ENCODE assay signal across 21 cellular contexts in the genomic region with DNA sequence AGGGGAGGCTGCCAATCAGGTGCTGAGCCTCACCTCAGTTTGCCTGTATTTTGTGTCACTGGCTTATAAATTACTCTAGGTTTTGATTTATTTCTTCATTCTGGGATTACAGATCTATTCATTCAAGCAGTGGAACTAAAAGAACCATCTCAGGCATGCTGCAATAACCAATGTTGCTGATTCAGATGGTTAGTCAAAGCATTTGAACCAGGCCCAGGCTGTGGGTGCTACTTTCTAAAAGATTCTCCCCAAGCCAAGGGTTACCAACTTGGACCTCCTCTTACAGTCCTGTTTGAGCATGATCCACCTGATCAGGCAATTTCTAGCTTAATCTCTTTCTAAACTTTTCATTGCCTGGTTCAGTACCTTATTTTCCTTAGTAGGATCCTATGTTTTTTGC.
DNase-seq lines count a peak whose midpoint lies in the region; ATAC-seq and TF ChIP-seq lines count a peak whose summit lies in the region.
"Had no signal": no experiment of that assay in that cellular context is flagged by ENCODE, and none has a peak within 500 bp of the region (broad histone marks: within the 10 kb centered on the region; RNA-seq: fewer than 3 reads in every experiment).

No MANE protein-coding gene starts in this region.

- no peaks in the 10 kb centered on the region for H3K27me3 Mint-ChIP-seq in stimulated activated naive CD8-positive, alpha-beta T cell treated with anti-CD3 and anti-CD28 coated beads, Interleukin-15, Interleukin-2, amounts not matched to agents 100 ng/mL and 50 ng/mL, for 24 hours
- no peaks in the 10 kb centered on the region for H3K27me3 Mint-ChIP-seq in activated naive CD8-positive, alpha-beta T cell
- H3K27me3 Mint-ChIP-seq: activated T-helper 17 cell treated with anti-CD3 and anti-CD28 coated beads, Interleukin-2, amount 50 U/mL, for 72 hours; natural killer cell treated with Interleukin-12 subunit alpha and Interleukin-12 subunit beta and Interleukin-15 and Interleukin-18, amount 100 ng/mL, for 72 hours had no signal

- H3K27ac ChIP-seq in right lobe of liver (peak overlapping the region in 2 of 3 donors; percentile 66 to 71), uterus (no peak overlapping the region)
- H3K27ac ChIP-seq: parathyroid adenoma had no signal

- TF ChIP-seq CTCF in right lobe of liver (IDR thresholded peaks at IDR 0.05) (no peak), uterus (IDR thresholded peaks at IDR 0.05) (no peak)

- H3K4me1 Mint-ChIP-seq in stimulated activated naive CD8-positive, alpha-beta T cell treated with anti-CD3 and anti-CD28 coated beads, Interleukin-15, Interleukin-2, amounts not matched to agents 100 ng/mL and 50 ng/mL, for 24 hours (ENCODE audit: low read depth): peaks cover 99% of the 10 kb centered on the region
- peaks cover 93% of the 10 kb centered on the region for H3K4me1 Mint-ChIP-seq in activated naive CD8-positive, alpha-beta T cell (ENCODE audit: low read depth)

- H3K27me3 ChIP-seq in right lobe of liver: no peaks in the 10 kb centered on the region
- no peaks in the 10 kb centered on the region for H3K27me3 ChIP-seq in uterus

- intact Hi-C loops in right lobe of liver (cut with DNase I) (no loop called here), uterus (cut with DNase I; ENCODE audit: low total_unique reads) (no loop called here)

- ATAC-seq in stimulated activated naive CD8-positive, alpha-beta T cell treated with anti-CD3 and anti-CD28 coated beads, Interleukin-15, Interleukin-2, amounts not matched to agents 100 U/mL and 50 U/mL, for 24 hours: no peak
- ATAC-seq in right lobe of liver (peak in 2 of 4 donors; percentile 18 to 20), GM19351 (IDR thresholded peaks at IDR 0.05; ENCODE audit: unreplicated experiment) (no peak)
- ATAC-seq: activated T-helper 17 cell treated with anti-CD3 and anti-CD28 coated beads, Interleukin-2, amount 50 U/mL, for 72 hours; HCT116; Panc1; sciatic nerve had no signal

- H3K36me3 Mint-ChIP-seq in stimulated activated naive CD8-positive, alpha-beta T cell treated with anti-CD3 and anti-CD28 coated beads, Interleukin-15, Interleukin-2, amounts not matched to agents 100 ng/mL and 50 ng/mL, for 24 hours (ENCODE audit: low read depth): peaks cover 40% of the 10 kb centered on the region
- peaks cover 10% of the 10 kb centered on the region for H3K36me3 Mint-ChIP-seq in activated naive CD8-positive, alpha-beta T cell
- H3K36me3 Mint-ChIP-seq: natural killer cell treated with Interleukin-12 subunit alpha and Interleukin-12 subunit beta and Interleukin-15 and Interleukin-18, amount 100 ng/mL, for 72 hours had no signal

- H3K36me3 ChIP-seq in right lobe of liver: no peaks in the 10 kb centered on the region
- H3K36me3 ChIP-seq in uterus: no peaks in the 10 kb centered on the region

- H3K9me3 ChIP-seq in right lobe of liver: no peaks in the 10 kb centered on the region
- no peaks in the 10 kb centered on the region for H3K9me3 ChIP-seq in uterus

- no peaks in the 10 kb centered on the region for H3K9me3 Mint-ChIP-seq in stimulated activated naive CD8-positive, alpha-beta T cell treated with anti-CD3 and anti-CD28 coated beads, Interleukin-15, Interleukin-2, amounts not matched to agents 100 ng/mL and 50 ng/mL, for 24 hours
- no peaks in the 10 kb centered on the region for H3K9me3 Mint-ChIP-seq in activated naive CD8-positive, alpha-beta T cell (ENCODE audit: low read depth)
- H3K9me3 Mint-ChIP-seq: activated T-helper 17 cell treated with anti-CD3 and anti-CD28 coated beads, Interleukin-2, amount 50 U/mL, for 72 hours; natural killer cell treated with Interleukin-12 subunit alpha and Interleukin-12 subunit beta and Interleukin-15 and Interleukin-18, amount 100 ng/mL, for 72 hours had no signal

- no peak overlapping the region for H3K4me3 Mint-ChIP-seq in stimulated activated naive CD8-positive, alpha-beta T cell treated with anti-CD3 and anti-CD28 coated beads, Interleukin-15, Interleukin-2, amounts not matched to agents 100 ng/mL and 50 ng/mL, for 24 hours
- no peak overlapping the region for H3K4me3 Mint-ChIP-seq in activated naive CD8-positive, alpha-beta T cell
- H3K4me3 Mint-ChIP-seq: activated T-helper 17 cell treated with anti-CD3 and anti-CD28 coated beads, Interleukin-2, amount 50 U/mL, for 72 hours; natural killer cell treated with Interleukin-12 subunit alpha and Interleukin-12 subunit beta and Interleukin-15 and Interleukin-18, amount 100 ng/mL, for 72 hours had no signal

- H3K4me3 ChIP-seq in right lobe of liver: no peak overlapping the region
- H3K4me3 ChIP-seq in uterus: no peak overlapping the region

- H3K27ac Mint-ChIP-seq in stimulated activated naive CD8-positive, alpha-beta T cell treated with anti-CD3 and anti-CD28 coated beads, Interleukin-15, Interleukin-2, amounts not matched to agents 100 ng/mL and 50 ng/mL, for 24 hours: peak overlapping the region; percentile 84
- H3K27ac Mint-ChIP-seq in activated naive CD8-positive, alpha-beta T cell: peak overlapping the region; percentile 94

- no peak for DNase-seq in stimulated activated naive CD8-positive, alpha-beta T cell treated with anti-CD3 and anti-CD28 coated beads, Interleukin-15, Interleukin-2, amounts not matched to agents 100 U/mL and 50 U/mL, for 24 hours
- no peak for DNase-seq in right lobe of liver
- no peak for DNase-seq in HuH-7 (ENCODE audit: low spot score)
- DNase-seq in NCI-H2227 treated with DMSO at 0.1 percent for 48 hours (lab: John Stamatoyannopoulos, UW): no peak
- DNase-seq in uterus: no peak
- DNase-seq: amygdala; central memory CD4-positive, alpha-beta T cell; kidney glomerular epithelial cell; mesendoderm; NCI-H1092 treated with DMSO at 0.1 percent for 48 hours; NCI-H2081; NCI-H446 treated with DMSO at 0.1 percent for 48 hours had no signal

- H3K4me1 ChIP-seq in right lobe of liver: peaks cover 0 to 67% (median 26%) of the 10 kb centered on the region in 4 donors
- peaks cover 0 to 8% of the 10 kb centered on the region in 2 donors for H3K4me1 ChIP-seq in uterus
- H3K4me1 ChIP-seq: parathyroid adenoma had no signal

- TF ChIP-seq POLR2A in right lobe of liver (IDR thresholded peaks at IDR 0.05): no peak
- TF ChIP-seq POLR2A in uterus (IDR thresholded peaks at IDR 0.05): no peak

Comparison
In these comparisons a context has a peak if more than half of its experiments do, and no peak if none do; other contexts are left out.
1. H3K27ac ChIP-seq: peak in right lobe of liver (2 of 3); none in uterus (0 of 2).